In genomic region chr16:2078691-2079090, GRCh38 we compare ENCODE assay signal across 22 cellular contexts. TPM values are rescaled to one million over a fixed set of nuclear protein-coding genes. Genes with fewer than 3 reads are reported as not detected.
"Had no signal": no experiment of that assay in that cellular context is flagged by ENCODE, and none has a peak within 500 bp of the region (broad histone marks: within the 10 kb centered on the region; RNA-seq: fewer than 3 reads in every experiment).

No MANE protein-coding gene starts in this region.

- H3K4me2 ChIP-seq: PC-9, SK-N-SH had no signal

- H3K9ac ChIP-seq: SK-N-SH had no signal

- DNase-seq: KBM-7; MV-4-11; NCI-H1048; NCI-H1105; NCI-H1417; NCI-H1436 treated with DMSO at 0.1 percent for 48 hours; NCI-H1694; NCI-H187 treated with DMSO at 0.1 percent for 48 hours; NCI-H2029 treated with DMSO at 0.1 percent for 48 hours; NCI-H2171 treated with DMSO at 0.1 percent for 48 hours; NCI-H2227 treated with DMSO at 0.1 percent for 48 hours; NCI-H524; NCI-H69; NCI-H774; NK-92 treated with Interleukin-12 subunit alpha and Interleukin-12 subunit beta, amount 100 ng/mL, for 24 hours; OCI-M1; PC-9; Peyer's patch; Right ventricle myocardium superior; SK-N-SH; SW 1271 had no signal

- H3K27me3 ChIP-seq: Peyer's patch had no signal

- H3K9me3 ChIP-seq: Peyer's patch, SK-N-SH had no signal

- H3K27ac ChIP-seq: HL-60, PC-9, Peyer's patch had no signal

- H3K4me3 ChIP-seq: PC-9, Peyer's patch had no signal

RNA-seq across cellular contexts. Expression of gene NPW, which starts 59.1 kb away (rescaled TPM):
- total RNA-seq: Right ventricle myocardium superior had no signal
